10 cellular contexts compared by ENCODE assay signal in genomic region chr22:30420401-30421178, GRCh38. TPM values are rescaled to one million over a fixed set of nuclear protein-coding genes. Genes with fewer than 3 reads are reported as not detected.
A peak's percentile ranks its signal among the peaks of the same experiment; 100 is the strongest.
DNase-seq lines count a peak whose midpoint lies in the region; ATAC-seq, FAIRE-seq and TF ChIP-seq lines count a peak whose summit lies in the region.
"Had no signal": no experiment of that assay in that cellular context is flagged by ENCODE, and none has a peak within 500 bp of the region (broad histone marks: within the 10 kb centered on the region; RNA-seq: fewer than 3 reads in every experiment).

No MANE protein-coding gene starts in this region.

- no peak for ATAC-seq in HepG2
- no peak for ATAC-seq in HG02840 (IDR thresholded peaks at IDR 0.05; ENCODE audit: low FRiP score, unreplicated experiment)

- peaks cover 16% of the 10 kb centered on the region for H3K79me2 ChIP-seq in HepG2 (ENCODE audit: insufficient read depth, low read length)
- H3K79me2 ChIP-seq in neural progenitor cell (ENCODE audit: low read depth), result no peaks in the 10 kb centered on the region

- TF ChIP-seq EP300 in HepG2 (IDR thresholded peaks at IDR 0.05; ENCODE audit: low read depth in 2 of 2, low read length in 2 of 2) (no peak), HepG2 (CRISPR knock-in tag; IDR thresholded peaks at IDR 0.05; ENCODE audit: borderline replicate concordance) (no peak)

- H3K27ac Mint-ChIP-seq in neural progenitor cell, result no peak overlapping the region

- H3K27me3 Mint-ChIP-seq in neural progenitor cell (ENCODE audit: insufficient read depth, low read depth), result peaks cover 3% of the 10 kb centered on the region

- CTCF ChIA-PET in HepG2 (lab: Yijun Ruan, JAX; ENCODE audit: low intra/inter-chr PET ratio, low total read pairs), result no interaction called here

- TF ChIP-seq POLR2A in HepG2 (IDR thresholded peaks at IDR 0.05; ENCODE audit: insufficient read depth in 1 of 2, low read depth in 2 of 2, low read length in 2 of 2), result no peak

- H3K36me3 Mint-ChIP-seq in neural progenitor cell, result peaks cover 28% of the 10 kb centered on the region

- peak overlapping the region; percentile 6 for H3K9ac ChIP-seq in HepG2 (ENCODE audit: insufficient read depth, low read depth, low read length)
- no peak overlapping the region for H3K9ac ChIP-seq in neural progenitor cell

- H3K27me3 ChIP-seq in brain microvascular endothelial cell (replicated peaks) (no peaks in the 10 kb centered on the region), HepG2 (ENCODE audit: control insufficient read depth in 1 of 2, insufficient read depth in 2 of 2, low read length in 2 of 2) (no peaks in the 10 kb centered on the region), neural progenitor cell (no peaks in the 10 kb centered on the region)

- no peak for FAIRE-seq in HepG2 (lab: Jason Lieb, UNC)

- 70% methylated on average over 6 of the region's 6 CpGs for WGBS in HepG2 (ENCODE audit: low lambda C conversion rate)

- peak; percentile 52 for DNase-seq in A172 (ENCODE audit: low spot score)
- peak; percentile 73 for DNase-seq in HT1080 (ENCODE audit: low read depth)
- peak; percentile 90 for DNase-seq in brain microvascular endothelial cell
- DNase-seq in HepG2 (ENCODE audit: low spot score), result no peak
- DNase-seq in neural progenitor cell (ENCODE audit: low spot score), result no peak
- DNase-seq in NK-92 treated with Interleukin-12 subunit alpha and Interleukin-12 subunit beta, amount 100 ng/mL, for 24 hours (lab: John Stamatoyannopoulos, UW), result no peak
- no peak for DNase-seq in foreskin melanocyte
- DNase-seq: cerebellar nuclear complex had no signal

- H3K36me3 ChIP-seq in brain microvascular endothelial cell (replicated peaks) (peaks cover 47% of the 10 kb centered on the region), HepG2 (replicated peaks in 1 of 2; ENCODE audit: control insufficient read depth in 1 of 2, insufficient read depth in 2 of 2, low read length in 2 of 2) (peaks cover 5 to 15% of the 10 kb centered on the region in 2 experiments; a peak in 4 of 5 replicates), neural progenitor cell (no peaks in the 10 kb centered on the region)

- peak overlapping the region; percentile 99 for H3K27ac ChIP-seq in brain microvascular endothelial cell
- H3K27ac ChIP-seq in HepG2 (ENCODE audit: extremely low read length, insufficient read depth, low read length), result peak overlapping the region; percentile 96
- H3K27ac ChIP-seq in neural progenitor cell, result no peak overlapping the region

- TF ChIP-seq CTCF in brain microvascular endothelial cell (IDR thresholded peaks at IDR 0.05; ENCODE audit: low read depth, low read length, missing control alignments), result no peak
- no peak for TF ChIP-seq CTCF in HepG2 (CRISPR knock-in tag; IDR thresholded peaks at IDR 0.05)
- TF ChIP-seq CTCF in neural progenitor cell (IDR thresholded peaks at IDR 0.05), result no peak

- H3F3A ChIP-seq in neural progenitor cell (ENCODE audit: low read depth), result peaks cover 37% of the 10 kb centered on the region

- intact Hi-C loops in HepG2 (cut with micrococcal nuclease; ENCODE audit: unreplicated experiment), result no loop called here

- H3K4me1 ChIP-seq in HepG2 (ENCODE audit: insufficient read depth, low read length) (peaks cover 79% of the 10 kb centered on the region), neural progenitor cell (peaks cover 10% of the 10 kb centered on the region)

- BruUV-seq in HepG2 (replicated peaks; lab: Mats Ljungman, UMichigan), result no TSS peak

- H3K4me2 ChIP-seq in HepG2 (ENCODE audit: low read depth, low read length) (peak overlapping the region; percentile 99), neural progenitor cell (no peak overlapping the region)

- no peak overlapping the region for H2AFZ ChIP-seq in HepG2 (ENCODE audit: low read length)
- no peak overlapping the region for H2AFZ ChIP-seq in neural progenitor cell (replicated peaks)

- peaks cover 43% of the 10 kb centered on the region for H3K4me1 Mint-ChIP-seq in neural progenitor cell

- POLR2A ChIA-PET in HepG2 (lab: Yijun Ruan, JAX), result interaction anchor here (1.5 to 7.2 kb wide), 2 partner anchors 26 to 130 kb away, joined by 3 to 164 read pairs; partner anchors contain the start of gene SEC14L2

- in situ Hi-C loops in brain microvascular endothelial cell (cut with HindIII; ENCODE audit: low pct_ligation_motif_present, low sequenced_read_pairs), result no loop called here
- in situ Hi-C loops in HepG2 (cut with HindIII; ENCODE audit: extremely low pct_ligation_motif_present, low pct_unique_long_range_greater_than_20kb), result no loop called here

- H3K4me3 ChIP-seq in brain microvascular endothelial cell (ENCODE audit: low read depth, low read length), result peak overlapping the region; percentile 7
- H3K4me3 ChIP-seq in HepG2 (replicated peaks in 1 of 3; ENCODE audit: insufficient read depth in 1 of 3, low read depth in 2 of 3, low read length in 3 of 3), result peak overlapping the region in 2 of 3 experiments; percentile 24 to 89; a peak in 3 of 6 replicates
- no peak overlapping the region for H3K4me3 ChIP-seq in neural progenitor cell

- H3K9me3 ChIP-seq in HepG2 (ENCODE audit: low read length) (no peaks in the 10 kb centered on the region), neural progenitor cell (ENCODE audit: low read depth) (no peaks in the 10 kb centered on the region)

- H3K4me3 Mint-ChIP-seq in neural progenitor cell, result no peak overlapping the region

- TF ChIP-seq RAD21 in HepG2 (CRISPR knock-in tag; IDR thresholded peaks at IDR 0.05), result no peak

- H3K9me3 Mint-ChIP-seq in neural progenitor cell, result no peaks in the 10 kb centered on the region

- H4K20me1 ChIP-seq in HepG2 (ENCODE audit: insufficient read depth, low read length) (no peaks in the 10 kb centered on the region), neural progenitor cell (ENCODE audit: low read depth) (no peaks in the 10 kb centered on the region)

RNA-seq across cellular contexts. Expression of gene MTFP1, which starts 5.0 kb away (rescaled TPM):
- total RNA-seq in A172 (2014; rRNA removed; shearing (Covaris generic)), result 16.6 and 17.1 TPM in 2 replicates
- 37.1 and 60.4 TPM in 2 replicates for total RNA-seq in HT1080 (2014; rRNA removed; shearing (Covaris generic))
- 19.3 and 29.3 TPM in 2 replicates for polyA plus RNA-seq in HT1080 (2015; cell fraction: cytosol; rRNA removed)
- polyA plus RNA-seq in HT1080 (2015; cell fraction: nucleus; rRNA removed), result 13.5 and 14.1 TPM in 2 replicates
- 40.3 and 45.6 TPM in 2 replicates for total RNA-seq in HepG2 (2016; rRNA removed; fragmentation: Illumina TruSeq; extraction: Trizol)
- 33.4 and 35.3 TPM in 2 replicates for total RNA-seq in HepG2 (2016; cell fraction: cytosol; rRNA removed; fragmentation: Illumina TruSeq; extraction: Trizol; ENCODE audit: low read depth)
- total RNA-seq in HepG2 (2016; cell fraction: insoluble cytoplasmic fraction; rRNA removed; fragmentation: Illumina TruSeq; extraction: Trizol), result 40.9 and 46.1 TPM in 2 replicates
- total RNA-seq in HepG2 (2016; cell fraction: membrane; rRNA removed; fragmentation: Illumina TruSeq; extraction: Trizol), result 44.5 and 56.8 TPM in 2 replicates
- 24.5 and 30.0 TPM in 2 replicates for total RNA-seq in HepG2 (2016; cell fraction: nucleus; rRNA removed; fragmentation: Illumina TruSeq; extraction: Trizol)
- 29.5 TPM in 2 replicates for polyA plus RNA-seq in HepG2 (2011; rRNA removed)
- 33.0 and 55.8 TPM in 2 replicates for polyA plus RNA-seq in HepG2 (2011; cell fraction: cytosol; rRNA removed)
- polyA plus RNA-seq in HepG2 (2011; cell fraction: nucleus; rRNA removed), result 33.3 and 33.4 TPM in 2 replicates
- 16.5 and 23.5 TPM in 2 replicates for polyA plus RNA-seq in HepG2 (2012)
- polyA plus RNA-seq in HepG2 (2016; cell fraction: cytosol; fragmentation: Illumina TruSeq; extraction: Trizol; ENCODE audit: low read depth), result 26.8 and 41.3 TPM in 2 replicates
- 32.6 and 35.9 TPM in 2 replicates for polyA plus RNA-seq in HepG2 (2016; cell fraction: insoluble cytoplasmic fraction; fragmentation: Illumina TruSeq; extraction: Trizol; ENCODE audit: low read depth)
- 36.2 and 46.2 TPM in 2 replicates for polyA plus RNA-seq in HepG2 (2016; cell fraction: membrane; fragmentation: Illumina TruSeq; extraction: Trizol; ENCODE audit: low read depth)
- polyA plus RNA-seq in HepG2 (2016; cell fraction: nucleus; fragmentation: Illumina TruSeq; extraction: Trizol; ENCODE audit: insufficient read depth, low read depth), result 42.3 and 44.8 TPM in 2 replicates
- 41.9 and 45.1 TPM in 2 replicates for polyA minus RNA-seq in HepG2 (2011; rRNA and poly(A)+ RNA removed; ENCODE audit: low replicate concordance)
- 13.7 and 14.0 TPM in 2 replicates for polyA minus RNA-seq in HepG2 (2011; cell fraction: cytosol; rRNA and poly(A)+ RNA removed)
- polyA minus RNA-seq in HepG2 (2011; cell fraction: nucleus; rRNA and poly(A)+ RNA removed), result 5.2 and 9.7 TPM in 2 replicates
- total RNA-seq in neural progenitor cell (ENCODE audit: low replicate concordance), result 29.9 and 67.9 TPM in 2 replicates

RNA-seq across cellular contexts. Expression of gene SEC14L2, which starts 23.8 kb away (rescaled TPM):
- total RNA-seq in A172 (2014; rRNA removed; shearing (Covaris generic)), result 5.4 and 11.8 TPM in 2 replicates
- 8.6 and 13.5 TPM in 2 replicates for total RNA-seq in HT1080 (2014; rRNA removed; shearing (Covaris generic))
- 14.8 and 18.3 TPM in 2 replicates for polyA plus RNA-seq in HT1080 (2015; cell fraction: cytosol; rRNA removed)
- 28.7 and 43.6 TPM in 2 replicates for polyA plus RNA-seq in HT1080 (2015; cell fraction: nucleus; rRNA removed)
- 4.1 and 5.3 TPM in 2 replicates for total RNA-seq in HepG2 (2016; rRNA removed; fragmentation: Illumina TruSeq; extraction: Trizol)
- total RNA-seq in HepG2 (2016; cell fraction: cytosol; rRNA removed; fragmentation: Illumina TruSeq; extraction: Trizol; ENCODE audit: low read depth), result 0.71 and 0.88 TPM in 2 replicates
- 5.1 TPM in 2 replicates for total RNA-seq in HepG2 (2016; cell fraction: insoluble cytoplasmic fraction; rRNA removed; fragmentation: Illumina TruSeq; extraction: Trizol)
- total RNA-seq in HepG2 (2016; cell fraction: membrane; rRNA removed; fragmentation: Illumina TruSeq; extraction: Trizol), result 2.0 and 2.8 TPM in 2 replicates
- total RNA-seq in HepG2 (2016; cell fraction: nucleus; rRNA removed; fragmentation: Illumina TruSeq; extraction: Trizol), result 3.5 and 5.0 TPM in 2 replicates
- 5.1 and 9.1 TPM in 2 replicates for polyA plus RNA-seq in HepG2 (2011; rRNA removed)
- 6.9 and 7.2 TPM in 2 replicates for polyA plus RNA-seq in HepG2 (2011; cell fraction: cytosol; rRNA removed)
- 13.4 and 15.2 TPM in 2 replicates for polyA plus RNA-seq in HepG2 (2011; cell fraction: nucleus; rRNA removed)
- 4.1 and 4.7 TPM in 2 replicates for polyA plus RNA-seq in HepG2 (2012)
- polyA plus RNA-seq in HepG2 (2016; cell fraction: cytosol; fragmentation: Illumina TruSeq; extraction: Trizol; ENCODE audit: low read depth), result 1.8 and 2.4 TPM in 2 replicates
- polyA plus RNA-seq in HepG2 (2016; cell fraction: insoluble cytoplasmic fraction; fragmentation: Illumina TruSeq; extraction: Trizol; ENCODE audit: low read depth), result 5.3 and 5.4 TPM in 2 replicates
- 1.9 and 2.3 TPM in 2 replicates for polyA plus RNA-seq in HepG2 (2016; cell fraction: membrane; fragmentation: Illumina TruSeq; extraction: Trizol; ENCODE audit: low read depth)
- 5.5 and 6.3 TPM in 2 replicates for polyA plus RNA-seq in HepG2 (2016; cell fraction: nucleus; fragmentation: Illumina TruSeq; extraction: Trizol; ENCODE audit: insufficient read depth, low read depth)
- 13.5 and 19.9 TPM in 2 replicates for polyA minus RNA-seq in HepG2 (2011; rRNA and poly(A)+ RNA removed; ENCODE audit: low replicate concordance)
- 4.4 and 5.6 TPM in 2 replicates for polyA minus RNA-seq in HepG2 (2011; cell fraction: cytosol; rRNA and poly(A)+ RNA removed)
- polyA minus RNA-seq in HepG2 (2011; cell fraction: nucleus; rRNA and poly(A)+ RNA removed), result 11.5 and 19.1 TPM in 2 replicates
- 4.9 and 5.7 TPM in 2 replicates for total RNA-seq in neural progenitor cell (ENCODE audit: low replicate concordance)

RNA-seq across cellular contexts. Expression of gene RNF215, which starts 33.4 kb away (rescaled TPM):
- 9.9 and 15.6 TPM in 2 replicates for total RNA-seq in A172 (2014; rRNA removed; shearing (Covaris generic))
- total RNA-seq in HT1080 (2014; rRNA removed; shearing (Covaris generic)), result 13.8 and 14.6 TPM in 2 replicates
- polyA plus RNA-seq in HT1080 (2015; cell fraction: cytosol; rRNA removed), result 14.9 and 17.7 TPM in 2 replicates
- polyA plus RNA-seq in HT1080 (2015; cell fraction: nucleus; rRNA removed), result 47.9 and 53.9 TPM in 2 replicates
- 2.4 and 5.3 TPM in 2 replicates for total RNA-seq in HepG2 (2016; rRNA removed; fragmentation: Illumina TruSeq; extraction: Trizol)
- total RNA-seq in HepG2 (2016; cell fraction: cytosol; rRNA removed; fragmentation: Illumina TruSeq; extraction: Trizol; ENCODE audit: low read depth), result 1.6 and 1.9 TPM in 2 replicates
- total RNA-seq in HepG2 (2016; cell fraction: insoluble cytoplasmic fraction; rRNA removed; fragmentation: Illumina TruSeq; extraction: Trizol), result 2.5 and 5.7 TPM in 2 replicates
- total RNA-seq in HepG2 (2016; cell fraction: membrane; rRNA removed; fragmentation: Illumina TruSeq; extraction: Trizol), result 2.5 and 3.5 TPM in 2 replicates
- total RNA-seq in HepG2 (2016; cell fraction: nucleus; rRNA removed; fragmentation: Illumina TruSeq; extraction: Trizol), result 7.1 and 8.8 TPM in 2 replicates
- polyA plus RNA-seq in HepG2 (2011; rRNA removed), result 6.1 and 9.2 TPM in 2 replicates
- 3.8 and 4.9 TPM in 2 replicates for polyA plus RNA-seq in HepG2 (2011; cell fraction: cytosol; rRNA removed)
- polyA plus RNA-seq in HepG2 (2011; cell fraction: nucleus; rRNA removed), result 55.4 and 60.1 TPM in 2 replicates
- polyA plus RNA-seq in HepG2 (2012), result 5.4 and 7.0 TPM in 2 replicates
- polyA plus RNA-seq in HepG2 (2016; cell fraction: cytosol; fragmentation: Illumina TruSeq; extraction: Trizol; ENCODE audit: low read depth), result 1.1 and 1.2 TPM in 2 replicates
- 1.6 and 1.8 TPM in 2 replicates for polyA plus RNA-seq in HepG2 (2016; cell fraction: insoluble cytoplasmic fraction; fragmentation: Illumina TruSeq; extraction: Trizol; ENCODE audit: low read depth)
- polyA plus RNA-seq in HepG2 (2016; cell fraction: membrane; fragmentation: Illumina TruSeq; extraction: Trizol; ENCODE audit: low read depth), result 1.9 and 2.2 TPM in 2 replicates
- 17.7 and 18.4 TPM in 2 replicates for polyA plus RNA-seq in HepG2 (2016; cell fraction: nucleus; fragmentation: Illumina TruSeq; extraction: Trizol; ENCODE audit: insufficient read depth, low read depth)
- polyA minus RNA-seq in HepG2 (2011; rRNA and poly(A)+ RNA removed; ENCODE audit: low replicate concordance), result 10.6 and 16.6 TPM in 2 replicates
- 2.3 and 4.5 TPM in 2 replicates for polyA minus RNA-seq in HepG2 (2011; cell fraction: cytosol; rRNA and poly(A)+ RNA removed)
- 12.6 and 12.9 TPM in 2 replicates for polyA minus RNA-seq in HepG2 (2011; cell fraction: nucleus; rRNA and poly(A)+ RNA removed)
- total RNA-seq in neural progenitor cell (ENCODE audit: low replicate concordance), result 11.9 and 38.5 TPM in 2 replicates

RNA-seq across cellular contexts. Expression of gene SEC14L3, which starts 51.2 kb away (rescaled TPM):
- total RNA-seq in A172 (2014; rRNA removed; shearing (Covaris generic)), result not detected in 2 replicates
- not detected in 2 replicates for total RNA-seq in HT1080 (2014; rRNA removed; shearing (Covaris generic))
- polyA plus RNA-seq in HT1080 (2015; cell fraction: cytosol; rRNA removed), result not detected in 2 replicates
- polyA plus RNA-seq in HT1080 (2015; cell fraction: nucleus; rRNA removed), result not detected in 2 replicates
- total RNA-seq in HepG2 (2016; rRNA removed; fragmentation: Illumina TruSeq; extraction: Trizol) (not detected in 2 replicates), neural progenitor cell (ENCODE audit: low replicate concordance) (not detected in 2 replicates)
- not detected in 2 replicates for total RNA-seq in HepG2 (2016; cell fraction: cytosol; rRNA removed; fragmentation: Illumina TruSeq; extraction: Trizol; ENCODE audit: low read depth)
- not detected in 2 replicates for total RNA-seq in HepG2 (2016; cell fraction: insoluble cytoplasmic fraction; rRNA removed; fragmentation: Illumina TruSeq; extraction: Trizol)
- not detected in 2 replicates for total RNA-seq in HepG2 (2016; cell fraction: membrane; rRNA removed; fragmentation: Illumina TruSeq; extraction: Trizol)
- total RNA-seq in HepG2 (2016; cell fraction: nucleus; rRNA removed; fragmentation: Illumina TruSeq; extraction: Trizol), result not detected in 2 replicates
- not detected in 2 replicates for polyA plus RNA-seq in HepG2 (2011; rRNA removed)
- not detected in 2 replicates for polyA plus RNA-seq in HepG2 (2011; cell fraction: cytosol; rRNA removed)
- polyA plus RNA-seq in HepG2 (2011; cell fraction: nucleus; rRNA removed), result not detected in 2 replicates
- not detected in 2 replicates for polyA plus RNA-seq in HepG2 (2012)
- polyA plus RNA-seq in HepG2 (2016; cell fraction: cytosol; fragmentation: Illumina TruSeq; extraction: Trizol; ENCODE audit: low read depth), result not detected in 2 replicates
- polyA plus RNA-seq in HepG2 (2016; cell fraction: insoluble cytoplasmic fraction; fragmentation: Illumina TruSeq; extraction: Trizol; ENCODE audit: low read depth), result not detected in 2 replicates
- not detected in 2 replicates for polyA plus RNA-seq in HepG2 (2016; cell fraction: membrane; fragmentation: Illumina TruSeq; extraction: Trizol; ENCODE audit: low read depth)
- polyA plus RNA-seq in HepG2 (2016; cell fraction: nucleus; fragmentation: Illumina TruSeq; extraction: Trizol; ENCODE audit: insufficient read depth, low read depth), result not detected in 2 replicates
- 0.07 TPM in 1 of 2 replicates, not detected in the other for polyA minus RNA-seq in HepG2 (2011; rRNA and poly(A)+ RNA removed; ENCODE audit: low replicate concordance)
- not detected in 2 replicates for polyA minus RNA-seq in HepG2 (2011; cell fraction: cytosol; rRNA and poly(A)+ RNA removed)
- polyA minus RNA-seq in HepG2 (2011; cell fraction: nucleus; rRNA and poly(A)+ RNA removed), result not detected in 2 replicates
- polyA plus RNA-seq: neural cell had no signal

Comparison
In these comparisons a context has a peak if more than half of its experiments do, and no peak if none do; other contexts are left out.
1. DNase-seq: peak in A172 (single experiment), HT1080 (single experiment) and brain microvascular endothelial cell (single experiment); none in HepG2 (single experiment), neural progenitor cell (single experiment), NK-92 treated with Interleukin-12 subunit alpha and Interleukin-12 subunit beta, amount 100 ng/mL, for 24 hours (single experiment) and foreskin melanocyte (single experiment).